ENCODE assay signal across 8 cellular contexts in the genomic region with DNA sequence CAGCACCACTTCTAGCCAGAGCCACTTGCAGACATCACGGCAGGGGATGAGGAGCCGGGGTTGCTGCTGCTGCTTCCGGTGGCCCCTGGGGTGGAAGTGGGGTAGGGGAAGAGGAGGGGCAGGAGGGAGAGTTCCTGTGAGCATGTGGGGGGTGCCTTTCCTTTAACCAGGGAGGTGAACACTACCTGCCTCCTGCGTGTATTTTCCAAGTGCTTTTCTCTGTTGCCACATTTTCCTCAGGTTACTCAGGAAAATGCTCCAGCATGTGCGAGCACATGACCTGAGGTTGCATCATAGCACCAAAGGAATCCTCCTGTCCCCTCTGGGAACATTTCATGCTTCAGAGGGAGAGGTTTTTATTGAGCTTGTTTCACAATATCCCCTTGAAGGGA. TPM values are rescaled to one million over a fixed set of nuclear protein-coding genes. Genes with fewer than 3 reads are reported as not detected.
A peak's percentile ranks its signal among the peaks of the same experiment; 100 is the strongest.
DNase-seq lines count a peak whose midpoint lies in the region; ATAC-seq, FAIRE-seq and TF ChIP-seq lines count a peak whose summit lies in the region.

No MANE protein-coding gene starts in this region.

- no peak overlapping the region for H3K9ac ChIP-seq in endodermal cell (ENCODE audit: extremely low read depth, low read length, poor library complexity, severe bottlenecking)

- H3K36me3 Mint-ChIP-seq in endodermal cell (ENCODE audit: low read depth) (peaks cover 63% of the 10 kb centered on the region), natural killer cell (no peaks in the 10 kb centered on the region)

- H3K27ac ChIP-seq in HEK293 (ENCODE audit: extremely low read depth, low read depth, low read length), result no peak overlapping the region
- H3K27ac ChIP-seq in endodermal cell (ENCODE audit: low read depth, low read length), result no peak overlapping the region

- H3K36me3 ChIP-seq in HEK293 (ENCODE audit: control insufficient read depth in 2 of 2, insufficient read depth in 1 of 2, low read length in 2 of 2) (peaks cover 0 to 81% of the 10 kb centered on the region in 2 experiments; a peak in 2 of 3 replicates), endodermal cell (ENCODE audit: control insufficient read depth, insufficient read depth, low read length) (peaks cover 82% of the 10 kb centered on the region)

- ATAC-seq in natural killer cell (peak; percentile 82 to 97 (median 94)), HG02981 (IDR thresholded peaks at IDR 0.05; ENCODE audit: unreplicated experiment) (no peak)

- no peaks in the 10 kb centered on the region for H3K27me3 ChIP-seq in endodermal cell (ENCODE audit: control insufficient read depth, insufficient read depth, low read length, poor library complexity, severe bottlenecking)

- WGBS in endodermal cell (ENCODE audit: insufficient coverage in 1 of 2, insufficient read length in 1 of 2), 2 experiments, result 87 to 95% methylated on average over 2 to 5 of the region's 5 CpGs

- H3K4me1 ChIP-seq in HEK293 (ENCODE audit: control insufficient read depth, insufficient read depth, low read length) (no peaks in the 10 kb centered on the region), endodermal cell (ENCODE audit: control insufficient read depth, insufficient read depth, low read length) (peaks cover 6% of the 10 kb centered on the region)

- H3K9me3 ChIP-seq in HEK293 (ENCODE audit: control insufficient read depth, insufficient read depth, low read depth, low read length) (no peaks in the 10 kb centered on the region), endodermal cell (ENCODE audit: control insufficient read depth, low read length) (no peaks in the 10 kb centered on the region)

- FAIRE-seq in GM19239 (lab: Jason Lieb, UNC), result no peak

- H3K4me1 Mint-ChIP-seq in endodermal cell (peaks cover 52% of the 10 kb centered on the region), natural killer cell (peaks cover 15 to 20% of the 10 kb centered on the region in 2 donors)

- POLR2A ChIA-PET in HEK293 (lab: Yijun Ruan, JAX), result interaction anchor here (1.3 kb wide), 1 partner anchor 12 kb away, joined by 3 read pairs; the partner anchor contains the start of gene SACM1L

- peak; percentile 51 for DNase-seq in activated CD4-positive, alpha-beta T cell treated with anti-CD3 and anti-CD28 coated beads, Interleukin-2, amount 50 U/mL, for 1 hour
- DNase-seq in endodermal cell, result no peak
- DNase-seq in natural killer cell, result peak; percentile 29
- DNase-seq in NCI-H2227 (lab: John Stamatoyannopoulos, UW; ENCODE audit: unreplicated experiment), result no peak
- no peak for DNase-seq in kidney glomerular epithelial cell (lab: John Stamatoyannopoulos, UW)
- no peak for DNase-seq in GM19239 (ENCODE audit: insufficient read length, low spot score)

- intact Hi-C loops in natural killer cell (cut with micrococcal nuclease), result no loop called here

- H3K9me3 Mint-ChIP-seq in endodermal cell (no peaks in the 10 kb centered on the region), natural killer cell (no peaks in the 10 kb centered on the region)

- no peaks in the 10 kb centered on the region for H3K27me3 Mint-ChIP-seq in endodermal cell (ENCODE audit: insufficient read depth)
- no peaks in the 10 kb centered on the region for H3K27me3 Mint-ChIP-seq in natural killer cell (ENCODE audit: low read depth in 2 of 2)

- H3K4me3 Mint-ChIP-seq in endodermal cell, result no peak overlapping the region
- H3K4me3 Mint-ChIP-seq in natural killer cell, result peak overlapping the region; percentile 77

- peak overlapping the region; percentile 69 for H3K27ac Mint-ChIP-seq in endodermal cell
- peak overlapping the region; percentile 90 to 94 for H3K27ac Mint-ChIP-seq in natural killer cell

- no peak overlapping the region for H3K4me3 ChIP-seq in HEK293 (ENCODE audit: low read depth, low read length)
- no peak overlapping the region for H3K4me3 ChIP-seq in endodermal cell (ENCODE audit: low read length)

- TF ChIP-seq CTCF in HEK293 (tag by site-specific recombination; IDR thresholded peaks at IDR 0.05) (no peak), endodermal cell (conservative IDR thresholded peaks at IDR 0.05) (no peak), natural killer cell (IDR thresholded peaks at IDR 0.05) (no peak)

- CTCF ChIA-PET in HEK293 (lab: Yijun Ruan, JAX), result interaction anchor here (1.1 kb wide), 1 partner anchor 17 kb away, joined by 4 read pairs; no protein-coding TSS in a partner anchor

TF ChIP-seq in HEK293, 187 proteins besides CTCF, POLR2A, EP300 and RAD21:
- TF ChIP-seq SP2 (tag by site-specific recombination; IDR thresholded peaks at IDR 0.05), result no peak
- TF ChIP-seq GLIS1 (tag by site-specific recombination; IDR thresholded peaks at IDR 0.05), result peak; percentile 40; the same call in 1 of the 2 replicates
- no peak for TF ChIP-seq INSM2 (tag by site-specific recombination; IDR thresholded peaks at IDR 0.05)
- TF ChIP-seq ZFP41 (tag by site-specific recombination; IDR thresholded peaks at IDR 0.05; ENCODE audit: borderline replicate concordance), result no peak
- TF ChIP-seq PRDM1 (tag by site-specific recombination; IDR thresholded peaks at IDR 0.05), result 0 out of 2 replicates have a peak, but pooled peaks have one; percentile 8
- peak; percentile 46 for TF ChIP-seq ZNF398 (tag by site-specific recombination; IDR thresholded peaks at IDR 0.05)
- TF ChIP-seq RBAK (tag by site-specific recombination; IDR thresholded peaks at IDR 0.05), result no peak
- no peak for TF ChIP-seq ZNF24 (tag by site-specific recombination; IDR thresholded peaks at IDR 0.05)
- no peak for TF ChIP-seq ZNF394 (tag by site-specific recombination; IDR thresholded peaks at IDR 0.05; ENCODE audit: borderline replicate concordance)
- peak; percentile 65 for TF ChIP-seq ZIC2 (tag by site-specific recombination; IDR thresholded peaks at IDR 0.05)
- no peak for TF ChIP-seq ZNF596 (tag by site-specific recombination; IDR thresholded peaks at IDR 0.05)

RNA-seq across cellular contexts. Expression of gene SACM1L, which starts 12.2 kb away (rescaled TPM):
- total RNA-seq in endodermal cell (100 to 1,000 TPM; 149 to 161 TPM), natural killer cell (100 to 1,000 TPM in 1 of 3 donors, 10 to 100 TPM in 2; 93.2 to 110 (median 93.9) TPM)
- 63.0 TPM for polyA plus RNA-seq in endodermal cell (2013, experiment 1 of 2)
- polyA plus RNA-seq in endodermal cell (2013, experiment 2 of 2), result 66.3 TPM

Comparison
In these comparisons a context has a peak if more than half of its experiments do, and no peak if none do; other contexts are left out.
1. DNase-seq: peak in activated CD4-positive, alpha-beta T cell treated with anti-CD3 and anti-CD28 coated beads, Interleukin-2, amount 50 U/mL, for 1 hour (single experiment) and natural killer cell (single experiment); none in endodermal cell (single experiment), NCI-H2227 (single experiment), kidney glomerular epithelial cell (single experiment) and GM19239 (single experiment).